2 cellular contexts compared by ENCODE assay signal in the genomic region with DNA sequence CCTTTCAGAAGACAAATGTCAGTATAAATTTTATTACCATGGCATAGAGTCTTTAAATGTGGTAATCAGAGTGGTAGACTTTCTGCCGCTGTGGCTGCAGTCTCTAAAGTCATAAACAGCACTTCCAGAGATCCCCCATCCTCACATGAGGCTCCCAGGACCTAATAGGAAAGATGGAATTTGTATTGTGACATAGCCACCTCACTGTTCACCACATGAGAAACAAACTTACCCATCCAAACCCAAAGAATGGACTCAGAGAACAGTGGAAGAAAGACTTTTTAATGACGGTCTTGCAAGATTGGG.
TF ChIP-seq lines count a peak whose summit lies in the region.

No MANE protein-coding gene starts in this region.

TF ChIP-seq in HEK293T, 16 proteins besides CTCF, POLR2A, EP300 and RAD21:
- TF ChIP-seq FOXK2 (IDR thresholded peaks at IDR 0.05) (no peak), NFRKB (IDR thresholded peaks at IDR 0.05) (no peak), BHLHE40 (IDR thresholded peaks at IDR 0.05; ENCODE audit: borderline replicate concordance) (no peak)
- TF ChIP-seq, protein P1, sequence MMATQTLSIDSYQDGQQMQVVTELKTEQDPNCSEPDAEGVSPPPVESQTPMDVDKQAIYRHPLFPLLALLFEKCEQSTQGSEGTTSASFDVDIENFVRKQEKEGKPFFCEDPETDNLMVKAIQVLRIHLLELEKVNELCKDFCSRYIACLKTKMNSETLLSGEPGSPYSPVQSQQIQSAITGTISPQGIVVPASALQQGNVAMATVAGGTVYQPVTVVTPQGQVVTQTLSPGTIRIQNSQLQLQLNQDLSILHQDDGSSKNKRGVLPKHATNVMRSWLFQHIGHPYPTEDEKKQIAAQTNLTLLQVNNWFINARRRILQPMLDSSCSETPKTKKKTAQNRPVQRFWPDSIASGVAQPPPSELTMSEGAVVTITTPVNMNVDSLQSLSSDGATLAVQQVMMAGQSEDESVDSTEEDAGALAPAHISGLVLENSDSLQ (IDR thresholded peaks at IDR 0.05): peak; percentile 61; the same call in 1 of the 2 replicates

TF ChIP-seq in H1, 55 proteins besides CTCF, POLR2A, EP300 and RAD21:
- TF ChIP-seq RNF2 (IDR thresholded peaks at IDR 0.05; ENCODE audit: borderline replicate concordance, low read depth, low read length, missing control alignments, poor library complexity, severe bottlenecking): no peak
- no peak for TF ChIP-seq BRCA1 (IDR thresholded peaks at IDR 0.05; ENCODE audit: low read depth, low read length)
- TF ChIP-seq SIX5 (IDR thresholded peaks at IDR 0.05; ENCODE audit: low read depth, low read length): no peak
- no peak for TF ChIP-seq SRF (IDR thresholded peaks at IDR 0.05; ENCODE audit: low read depth, low read length)
- TF ChIP-seq ZNF274 (IDR thresholded peaks at IDR 0.05; ENCODE audit: borderline replicate concordance, extremely low read depth, low read length): no peak
- TF ChIP-seq RXRA (IDR thresholded peaks at IDR 0.05; ENCODE audit: insufficient read depth, low read depth, low read length): no peak
- TF ChIP-seq BCL11A (IDR thresholded peaks at IDR 0.05; ENCODE audit: low read depth in 2 of 2, low read length in 2 of 2): no peak
TF ChIP-seq in H1: peak in this region for 0.
